ENCODE assay signal across 1 cellular context in the genomic region with DNA sequence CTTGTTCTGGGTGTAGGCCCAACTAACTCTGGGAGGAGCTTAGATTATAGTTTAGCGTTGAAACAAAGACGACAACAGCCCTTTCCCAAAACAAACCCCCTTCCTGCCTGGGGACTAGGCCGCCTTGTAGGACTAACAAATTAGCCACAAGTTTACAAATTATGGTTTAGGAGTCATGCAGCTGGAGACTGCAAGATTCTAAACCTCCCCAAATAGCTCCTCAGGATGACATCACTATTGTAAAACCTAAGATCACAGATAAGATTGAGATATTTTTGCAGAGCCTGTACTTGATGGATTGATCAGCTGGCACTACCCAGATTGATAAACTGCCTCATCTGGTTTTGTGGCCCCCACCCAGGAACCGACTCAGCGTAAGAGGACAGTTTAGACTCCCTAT.
A peak's percentile ranks its signal among the peaks of the same experiment; 100 is the strongest.
TF ChIP-seq lines count a peak whose summit lies in the region.

No MANE protein-coding gene starts in this region.

TF ChIP-seq in K562, 482 proteins besides CTCF, POLR2A, EP300 and RAD21:
- TF ChIP-seq, protein P1, sequence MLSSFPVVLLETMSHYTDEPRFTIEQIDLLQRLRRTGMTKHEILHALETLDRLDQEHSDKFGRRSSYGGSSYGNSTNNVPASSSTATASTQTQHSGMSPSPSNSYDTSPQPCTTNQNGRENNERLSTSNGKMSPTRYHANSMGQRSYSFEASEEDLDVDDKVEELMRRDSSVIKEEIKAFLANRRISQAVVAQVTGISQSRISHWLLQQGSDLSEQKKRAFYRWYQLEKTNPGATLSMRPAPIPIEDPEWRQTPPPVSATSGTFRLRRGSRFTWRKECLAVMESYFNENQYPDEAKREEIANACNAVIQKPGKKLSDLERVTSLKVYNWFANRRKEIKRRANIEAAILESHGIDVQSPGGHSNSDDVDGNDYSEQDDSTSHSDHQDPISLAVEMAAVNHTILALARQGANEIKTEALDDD (IDR thresholded peaks at IDR 0.05): peak; percentile 52; the same call in 1 of the 2 replicates
- TF ChIP-seq ARID1B (IDR thresholded peaks at IDR 0.05) (0 out of 2 replicates have a peak, but pooled peaks have one; percentile 13), JUND (IDR thresholded peaks at IDR 0.05; ENCODE audit: borderline replicate concordance, low read depth, low read length) (peak; percentile 56; the same call in 1 of the 2 replicates), JUND (tag; IDR thresholded peaks at IDR 0.05; ENCODE audit: borderline replicate concordance, low read depth, low read length) (0 out of 3 replicates have a peak, but pooled peaks have one; percentile 20), ATF7 (IDR thresholded peaks at IDR 0.05) (peak; percentile 74), ATF3 (IDR thresholded peaks at IDR 0.05) (peak; percentile 72), ATF3 (CRISPR knock-in tag; conservative IDR thresholded peaks at IDR 0.05) (no peak), ZNF280B (CRISPR knock-in tag; IDR thresholded peaks at IDR 0.05) (no peak), ZNF696 (CRISPR knock-in tag; conservative IDR thresholded peaks at IDR 0.05) (no peak), JUN (IDR thresholded peaks at IDR 0.05; ENCODE audit: borderline replicate concordance, low read depth, low read length) (0 out of 2 replicates have a peak, but pooled peaks have one; percentile 24), JUN (CRISPR knock-in tag; IDR thresholded peaks at IDR 0.05; ENCODE audit: borderline replicate concordance) (no peak)
